Comparison of ENCODE assay signal across 9 cellular contexts in genomic region chr21:37452222-37452621, GRCh38.
DNase-seq lines count a peak whose midpoint lies in the region; ATAC-seq and TF ChIP-seq lines count a peak whose summit lies in the region.
"Had no signal": no experiment of that assay in that cellular context is flagged by ENCODE, and none has a peak within 500 bp of the region (broad histone marks: within the 10 kb centered on the region; RNA-seq: fewer than 3 reads in every experiment).

No MANE protein-coding gene starts in this region.

- TF ChIP-seq CTCF in brain microvascular endothelial cell (IDR thresholded peaks at IDR 0.05; ENCODE audit: low read depth, low read length, missing control alignments) (no peak), lung (IDR thresholded peaks at IDR 0.05; ENCODE audit: control extremely low read depth, extremely low read depth) (no peak), type B pancreatic cell (conservative IDR thresholded peaks at IDR 0.05) (no peak)

- H3K9me3 Mint-ChIP-seq in activated CD4-positive, alpha-beta T cell treated with anti-CD3 and anti-CD28 coated beads, Interleukin-2, amount 10 ng/mL, durations not matched to agents 7 days and 5 days, result no peaks in the 10 kb centered on the region
- H3K9me3 Mint-ChIP-seq in type B pancreatic cell, result no peaks in the 10 kb centered on the region
- no peaks in the 10 kb centered on the region for H3K9me3 Mint-ChIP-seq in stimulated activated naive CD8-positive, alpha-beta T cell treated with anti-CD3 and anti-CD28 coated beads, Interleukin-15, amount 100 ng/mL, for 72 hours

- in situ Hi-C loops in brain microvascular endothelial cell (cut with HindIII; ENCODE audit: low pct_ligation_motif_present, low sequenced_read_pairs), result no loop called here

- peak overlapping the region; percentile 37 for H3K27ac Mint-ChIP-seq in activated CD4-positive, alpha-beta T cell treated with anti-CD3 and anti-CD28 coated beads, Interleukin-2, amount 10 ng/mL, durations not matched to agents 7 days and 5 days
- peak overlapping the region; percentile 1 for H3K27ac Mint-ChIP-seq in type B pancreatic cell
- H3K27ac Mint-ChIP-seq in stimulated activated naive CD8-positive, alpha-beta T cell treated with anti-CD3 and anti-CD28 coated beads, Interleukin-15, amount 100 ng/mL, for 72 hours, result no peak overlapping the region

- H3K27me3 Mint-ChIP-seq in activated CD4-positive, alpha-beta T cell treated with anti-CD3 and anti-CD28 coated beads, Interleukin-2, amount 10 ng/mL, durations not matched to agents 7 days and 5 days, result no peaks in the 10 kb centered on the region
- no peaks in the 10 kb centered on the region for H3K27me3 Mint-ChIP-seq in type B pancreatic cell
- no peaks in the 10 kb centered on the region for H3K27me3 Mint-ChIP-seq in stimulated activated naive CD8-positive, alpha-beta T cell treated with anti-CD3 and anti-CD28 coated beads, Interleukin-15, amount 100 ng/mL, for 72 hours

- ATAC-seq in lung (ENCODE audit: insufficient read depth, low FRiP score) (peak; percentile 16), HG02678 (IDR thresholded peaks at IDR 0.05; ENCODE audit: unreplicated experiment) (no peak)
- ATAC-seq in stimulated activated naive CD8-positive, alpha-beta T cell treated with anti-CD3 and anti-CD28 coated beads, Interleukin-15, amount 100 ng/mL, for 72 hours, result no peak

- peak overlapping the region; percentile 47 for H3K27ac ChIP-seq in brain microvascular endothelial cell
- peak overlapping the region in 1 of 2 donors; percentile 83 for H3K27ac ChIP-seq in lung (ENCODE audit: low read depth in 1 of 2, low read length in 1 of 2)

- H3K4me1 Mint-ChIP-seq in activated CD4-positive, alpha-beta T cell treated with anti-CD3 and anti-CD28 coated beads, Interleukin-2, amount 10 ng/mL, durations not matched to agents 7 days and 5 days, result peaks cover 52% of the 10 kb centered on the region
- peaks cover 39% of the 10 kb centered on the region for H3K4me1 Mint-ChIP-seq in type B pancreatic cell (ENCODE audit: unreplicated experiment)
- peaks cover 80% of the 10 kb centered on the region for H3K4me1 Mint-ChIP-seq in stimulated activated naive CD8-positive, alpha-beta T cell treated with anti-CD3 and anti-CD28 coated beads, Interleukin-15, amount 100 ng/mL, for 72 hours

- H3K4me3 ChIP-seq in brain microvascular endothelial cell (ENCODE audit: low read depth, low read length) (no peak overlapping the region), lung (no peak overlapping the region)

- peaks cover 25 to 49% of the 10 kb centered on the region in 2 donors for H3K4me1 ChIP-seq in lung (ENCODE audit: control insufficient read depth in 2 of 2, insufficient read depth in 2 of 2, low read length in 2 of 2)

- POLR2A ChIA-PET in activated CD4-positive, alpha-beta T cell treated with anti-CD3 and anti-CD28 coated beads, Interleukin-2, amount 10 ng/mL, durations not matched to agents 7 days and 5 days (lab: Charles Lee), result interaction anchor here (0.7 kb wide), 1 partner anchor 78 kb away, joined by 3 read pairs; no protein-coding TSS in a partner anchor

- H3K27me3 ChIP-seq in brain microvascular endothelial cell (replicated peaks) (no peaks in the 10 kb centered on the region), lung (ENCODE audit: control insufficient read depth, insufficient read depth) (no peaks in the 10 kb centered on the region)

- no peaks in the 10 kb centered on the region for H3K36me3 ChIP-seq in brain microvascular endothelial cell (replicated peaks)
- H3K36me3 ChIP-seq in lung (ENCODE audit: control insufficient read depth in 2 of 2, insufficient read depth in 2 of 2, low read length in 2 of 2), result peaks cover 0 to 7% of the 10 kb centered on the region in 2 donors

- no peak overlapping the region for H3K4me3 Mint-ChIP-seq in activated CD4-positive, alpha-beta T cell treated with anti-CD3 and anti-CD28 coated beads, Interleukin-2, amount 10 ng/mL, durations not matched to agents 7 days and 5 days
- H3K4me3 Mint-ChIP-seq in type B pancreatic cell, result peak overlapping the region; percentile 1
- no peak overlapping the region for H3K4me3 Mint-ChIP-seq in stimulated activated naive CD8-positive, alpha-beta T cell treated with anti-CD3 and anti-CD28 coated beads, Interleukin-15, amount 100 ng/mL, for 72 hours

- CTCF ChIA-PET in activated CD4-positive, alpha-beta T cell treated with anti-CD3 and anti-CD28 coated beads, Interleukin-2, amount 10 ng/mL, durations not matched to agents 7 days and 5 days (lab: Charles Lee), result interaction anchor here (1.5 kb wide), 1 partner anchor 173 kb away, joined by 3 read pairs; no protein-coding TSS in a partner anchor

- no peak for DNase-seq in activated CD4-positive, alpha-beta T cell treated with anti-CD3 and anti-CD28 coated beads, Interleukin-2, amount 10 ng/mL, durations not matched to agents 7 days and 5 days
- DNase-seq in activated CD4-positive, alpha-beta T cell treated with anti-CD3 and anti-CD28 coated beads for 1 hour, result no peak
- DNase-seq in brain microvascular endothelial cell (peak; percentile 87), lung (ENCODE audit: low spot score) (no peak), type B pancreatic cell (ENCODE audit: extremely low spot score, unreplicated experiment) (no peak), activated gamma-delta T cell (lab: John Stamatoyannopoulos, UW) (no peak)
- DNase-seq in stimulated activated naive CD8-positive, alpha-beta T cell treated with anti-CD3 and anti-CD28 coated beads, Interleukin-15, amount 100 ng/mL, for 72 hours, result no peak
- DNase-seq: hypothalamus had no signal

- H3K36me3 Mint-ChIP-seq in activated CD4-positive, alpha-beta T cell treated with anti-CD3 and anti-CD28 coated beads, Interleukin-2, amount 10 ng/mL, durations not matched to agents 7 days and 5 days (ENCODE audit: low read depth), result peaks cover 26% of the 10 kb centered on the region
- H3K36me3 Mint-ChIP-seq in type B pancreatic cell, result peaks cover 19% of the 10 kb centered on the region

- H3K9me3 ChIP-seq in lung (ENCODE audit: control insufficient read depth in 2 of 2, insufficient read depth in 1 of 2, low read length in 1 of 2), result no peaks in the 10 kb centered on the region

- 56 to 68% methylated on average over 4 of the region's 4 CpGs for WGBS in lung, 2 donors

Comparison
In these comparisons a context has a peak if more than half of its experiments do, and no peak if none do; other contexts are left out.
1. H3K27ac Mint-ChIP-seq: peak in activated CD4-positive, alpha-beta T cell treated with anti-CD3 and anti-CD28 coated beads, Interleukin-2, amount 10 ng/mL, durations not matched to agents 7 days and 5 days (single experiment) and type B pancreatic cell (single experiment); none in stimulated activated naive CD8-positive, alpha-beta T cell treated with anti-CD3 and anti-CD28 coated beads, Interleukin-15, amount 100 ng/mL, for 72 hours (0 of 2).